28 cellular contexts compared by ENCODE assay signal in genomic region chr12:117861691-117862090, GRCh38.
"Had no signal": no experiment of that assay in that cellular context is flagged by ENCODE, and none has a peak within 500 bp of the region (broad histone marks: within the 10 kb centered on the region; RNA-seq: fewer than 3 reads in every experiment).

No MANE protein-coding gene starts in this region.

- H3K27me3 Mint-ChIP-seq: type B pancreatic cell had no signal

- H3K36me3 Mint-ChIP-seq: stimulated activated effector memory CD8-positive, alpha-beta T cell treated with anti-CD3 and anti-CD28 coated beads, Interleukin-12 subunit alpha, Interleukin-12 subunit beta, amount 100 ng/mL, for 72 hours; stimulated activated naive B cell treated with anti-CD40 and anti-IgM and Interleukin-4, amounts not matched to agents 10 μg/mL and 1 μg/mL and 100 μg/mL, for 72 hours; type B pancreatic cell had no signal

- H3K27me3 ChIP-seq: suprapubic skin, testis, thyroid gland, tibial nerve, transverse colon, upper lobe of left lung, upper lobe of right lung, uterus, vagina had no signal

- H3K4me3 Mint-ChIP-seq: stimulated activated effector memory CD8-positive, alpha-beta T cell treated with anti-CD3 and anti-CD28 coated beads, Interleukin-12 subunit alpha, Interleukin-12 subunit beta, amount 100 ng/mL, for 72 hours; stimulated activated naive B cell treated with anti-CD40 and anti-IgM and Interleukin-4, amounts not matched to agents 10 μg/mL and 1 μg/mL and 100 μg/mL, for 72 hours; stimulated activated naive CD8-positive, alpha-beta T cell treated with anti-CD3 and anti-CD28 coated beads, Interleukin-15, amount 100 ng/mL, for 72 hours; stimulated activated naive CD8-positive, alpha-beta T cell treated with anti-CD3 and anti-CD28 coated beads, Interleukin-15, Interleukin-2, amounts not matched to agents 100 ng/mL and 50 ng/mL, for 24 hours; type B pancreatic cell had no signal

- ATAC-seq: stimulated activated effector memory CD8-positive, alpha-beta T cell treated with anti-CD3 and anti-CD28 coated beads, Interleukin-12 subunit alpha, Interleukin-12 subunit beta, amount 100 ng/mL, for 72 hours; stimulated activated naive B cell treated with anti-CD40 and anti-IgM and Interleukin-4, amounts not matched to agents 10 μg/mL and 1 μg/mL and 100 μg/mL, for 72 hours; stimulated activated naive CD8-positive, alpha-beta T cell treated with anti-CD3 and anti-CD28 coated beads, Interleukin-15, amount 100 ng/mL, for 72 hours; stimulated activated naive CD8-positive, alpha-beta T cell treated with anti-CD3 and anti-CD28 coated beads, Interleukin-15, Interleukin-2, amounts not matched to agents 100 U/mL and 50 U/mL, for 24 hours had no signal

- H3K27ac ChIP-seq: stomach, suprapubic skin, testis, thoracic aorta, thyroid gland, tibial artery, tibial nerve, transverse colon, upper lobe of left lung, upper lobe of right lung, uterus, vagina had no signal

- H3K9me3 Mint-ChIP-seq: stimulated activated effector memory CD8-positive, alpha-beta T cell treated with anti-CD3 and anti-CD28 coated beads, Interleukin-12 subunit alpha, Interleukin-12 subunit beta, amount 100 ng/mL, for 72 hours; stimulated activated naive CD8-positive, alpha-beta T cell treated with anti-CD3 and anti-CD28 coated beads, Interleukin-15, amount 100 ng/mL, for 72 hours; stimulated activated naive CD8-positive, alpha-beta T cell treated with anti-CD3 and anti-CD28 coated beads, Interleukin-15, Interleukin-2, amounts not matched to agents 100 ng/mL and 50 ng/mL, for 24 hours; type B pancreatic cell had no signal

- H3K4me3 ChIP-seq: stomach, suprapubic skin, testis, thoracic aorta, thyroid gland, tibial artery, tibial nerve, transverse colon, upper lobe of left lung, upper lobe of right lung, uterus, vagina had no signal

- H3K36me3 ChIP-seq: stomach, suprapubic skin, thoracic aorta, thyroid gland, tibial artery, tibial nerve, transverse colon, upper lobe of left lung, upper lobe of right lung, uterus, vagina had no signal

- DNase-seq: stimulated activated CD4-positive, alpha-beta T cell treated with anti-CD3 and anti-CD28 coated beads, Interleukin-2, amount 100 ng/mL, for 48 hours; stimulated activated CD4-positive, alpha-beta T cell treated with anti-CD3 and anti-CD28 coated beads, Interleukin-4, amount 100 ng/mL, for 1 hour; stimulated activated CD4-positive, alpha-beta T cell treated with anti-CD3 and anti-CD28 coated beads, Interleukin-4, amount 100 ng/mL, for 24 hours; stimulated activated CD4-positive, alpha-beta T cell treated with anti-CD3 and anti-CD28 coated beads, Interleukin-4, amount 100 ng/mL, for 4 hours; stimulated activated CD8-positive, alpha-beta memory T cell treated with anti-CD3 and anti-CD28 coated beads, Interleukin-4, amount 100 ng/mL, for 48 hours; stimulated activated naive B cell treated with anti-CD40 and anti-IgM and Interleukin-4, amounts not matched to agents 10 μg/mL and 1 μg/mL and 100 μg/mL, for 72 hours; stimulated activated naive CD4-positive, alpha-beta T cell; stimulated activated naive CD4-positive, alpha-beta T cell treated with Interleukin-2 at 50 U/mL for 16 hours; stimulated activated naive CD8-positive, alpha-beta T cell treated with anti-CD3 and anti-CD28 coated beads, Interleukin-15, amount 100 ng/mL, for 72 hours; stimulated activated naive CD8-positive, alpha-beta T cell treated with anti-CD3 and anti-CD28 coated beads, Interleukin-15, Interleukin-2, amounts not matched to agents 100 U/mL and 50 U/mL, for 24 hours; stomach; substantia nigra; testis; thyroid gland; tibial artery; transverse colon; trophoblast cell; upper lobe of right lung; uterus had no signal

- H3K27ac Mint-ChIP-seq: stimulated activated effector memory CD8-positive, alpha-beta T cell treated with anti-CD3 and anti-CD28 coated beads, Interleukin-12 subunit alpha, Interleukin-12 subunit beta, amount 100 ng/mL, for 72 hours; stimulated activated naive B cell treated with anti-CD40 and anti-IgM and Interleukin-4, amounts not matched to agents 10 μg/mL and 1 μg/mL and 100 μg/mL, for 72 hours; stimulated activated naive CD8-positive, alpha-beta T cell treated with anti-CD3 and anti-CD28 coated beads, Interleukin-15, amount 100 ng/mL, for 72 hours; stimulated activated naive CD8-positive, alpha-beta T cell treated with anti-CD3 and anti-CD28 coated beads, Interleukin-15, Interleukin-2, amounts not matched to agents 100 ng/mL and 50 ng/mL, for 24 hours; type B pancreatic cell had no signal

- H3K4me1 ChIP-seq: stomach, suprapubic skin, testis, thyroid gland, tibial artery, tibial nerve, transverse colon, upper lobe of left lung, upper lobe of right lung, uterus, vagina had no signal

- H3K9me3 ChIP-seq: stomach, suprapubic skin, testis, thoracic aorta, thyroid gland, tibial artery, transverse colon, upper lobe of left lung, upper lobe of right lung, uterus, vagina had no signal

- FAIRE-seq: urothelium cell line had no signal

- H3K4me1 Mint-ChIP-seq: stimulated activated effector memory CD8-positive, alpha-beta T cell treated with anti-CD3 and anti-CD28 coated beads, Interleukin-12 subunit alpha, Interleukin-12 subunit beta, amount 100 ng/mL, for 72 hours; stimulated activated naive B cell treated with anti-CD40 and anti-IgM and Interleukin-4, amounts not matched to agents 10 μg/mL and 1 μg/mL and 100 μg/mL, for 72 hours; stimulated activated naive CD8-positive, alpha-beta T cell treated with anti-CD3 and anti-CD28 coated beads, Interleukin-15, amount 100 ng/mL, for 72 hours had no signal
